Comparison of ENCODE assay signal across 26 cellular contexts in the genomic region with DNA sequence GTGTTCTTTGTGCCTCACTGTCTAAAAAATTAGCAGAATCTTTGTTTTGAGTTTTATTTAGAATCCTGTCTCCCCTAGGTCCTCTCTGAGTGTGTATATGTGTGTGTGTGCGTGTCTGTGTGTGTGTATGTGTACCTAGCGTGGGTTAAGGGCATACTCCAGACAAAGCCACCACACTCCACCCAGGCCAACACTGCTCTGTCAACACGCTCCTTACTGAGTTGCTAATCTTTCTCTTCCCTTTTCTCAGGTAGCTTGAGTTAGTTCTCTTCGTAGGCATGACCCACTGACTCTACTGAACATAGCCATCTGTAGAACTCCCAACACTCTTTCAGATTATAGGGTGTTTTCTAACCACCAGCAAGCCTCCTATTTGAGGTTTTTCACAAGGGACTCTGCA.
DNase-seq lines count a peak whose midpoint lies in the region; ATAC-seq, FAIRE-seq and TF ChIP-seq lines count a peak whose summit lies in the region.
"Had no signal": no experiment of that assay in that cellular context is flagged by ENCODE, and none has a peak within 500 bp of the region (broad histone marks: within the 10 kb centered on the region; RNA-seq: fewer than 3 reads in every experiment).

No MANE protein-coding gene starts in this region.

- FAIRE-seq in GM12892 (lab: Jason Lieb, UNC), result peak; percentile 51
- FAIRE-seq: A549, GM12878, GM19239 had no signal

- H3K4me3 Mint-ChIP-seq in nephron progenitor cell, result no peak overlapping the region
- no peak overlapping the region for H3K4me3 Mint-ChIP-seq in stimulated activated memory B cell treated with anti-CD40 and anti-IgM and Interleukin-4, amounts not matched to agents 10 μg/mL and 1 μg/mL and 100 μg/mL, for 72 hours
- H3K4me3 Mint-ChIP-seq in CD4-positive, alpha-beta T cell, result no peak overlapping the region
- H3K4me3 Mint-ChIP-seq: B cell; CD4-positive, alpha-beta memory T cell; CD8-positive, alpha-beta memory T cell had no signal

- no peak for TF ChIP-seq POLR2A in GM12892 (IDR thresholded peaks at IDR 0.05; ENCODE audit: low read depth, low read length)

- H3K27me3 Mint-ChIP-seq in nephron progenitor cell (ENCODE audit: low read depth, poor library complexity), result peaks cover 4% of the 10 kb centered on the region
- H3K27me3 Mint-ChIP-seq in stimulated activated memory B cell treated with anti-CD40 and anti-IgM and Interleukin-4, amounts not matched to agents 10 μg/mL and 1 μg/mL and 100 μg/mL, for 72 hours, result no peaks in the 10 kb centered on the region
- no peaks in the 10 kb centered on the region for H3K27me3 Mint-ChIP-seq in CD4-positive, alpha-beta T cell
- H3K27me3 Mint-ChIP-seq: B cell; CD4-positive, alpha-beta memory T cell; CD8-positive, alpha-beta memory T cell had no signal

- CTCF ChIA-PET in CD4-positive, alpha-beta T cell (lab: Charles Lee), result no interaction called here

- no peaks in the 10 kb centered on the region for H3K4me1 Mint-ChIP-seq in nephron progenitor cell
- no peaks in the 10 kb centered on the region for H3K4me1 Mint-ChIP-seq in stimulated activated memory B cell treated with anti-CD40 and anti-IgM and Interleukin-4, amounts not matched to agents 10 μg/mL and 1 μg/mL and 100 μg/mL, for 72 hours
- no peaks in the 10 kb centered on the region for H3K4me1 Mint-ChIP-seq in CD4-positive, alpha-beta T cell (ENCODE audit: low read depth)
- H3K4me1 Mint-ChIP-seq: B cell; CD4-positive, alpha-beta memory T cell; CD8-positive, alpha-beta memory T cell had no signal

- no peak for DNase-seq in GM12892 (ENCODE audit: insufficient read length)
- no peak for DNase-seq in left lung
- DNase-seq in nephron progenitor cell, result no peak
- no peak for DNase-seq in CD4-positive, alpha-beta T cell
- DNase-seq in OCI-M2 (lab: John Stamatoyannopoulos, UW; ENCODE audit: unreplicated experiment), result no peak
- no peak for DNase-seq in HT-29 (ENCODE audit: low spot score)
- DNase-seq: AML-193; CD4-positive, alpha-beta memory T cell; CD8-positive, alpha-beta memory T cell; COR-L47; DMS 273 treated with DMSO at 0.1 percent for 48 hours; DMS153; DMS53; DMS79; DND-41; EL; GDM1 had no signal

- no peaks in the 10 kb centered on the region for H3K9me3 ChIP-seq in left lung
- no peaks in the 10 kb centered on the region for H3K9me3 ChIP-seq in CD4-positive, alpha-beta T cell (ENCODE audit: control insufficient read depth, low read length)
- H3K9me3 ChIP-seq: A549; BLaER1 treated with 17β-estradiol and CSF1 and Interleukin-3, amounts not matched to agents 10 nM and 100 nM had no signal

- H3K4me3 ChIP-seq in left lung, result no peak overlapping the region
- H3K4me3 ChIP-seq: A549; BLaER1 treated with 17β-estradiol and CSF1 and Interleukin-3, amounts not matched to agents 10 nM and 100 nM; GM12878 had no signal

- peak; percentile 88 for ATAC-seq in left lung
- ATAC-seq in stimulated activated memory B cell treated with anti-CD40 and anti-IgM and Interleukin-4, amounts not matched to agents 10 μg/mL and 1 μg/mL and 100 μg/mL, for 72 hours, result peak; percentile 43
- no peak for ATAC-seq in CD4-positive, alpha-beta T cell (ENCODE audit: poor library complexity)
- no peak for ATAC-seq in GM21737 (IDR thresholded peaks at IDR 0.05; ENCODE audit: unreplicated experiment)
- ATAC-seq: A549, GM12878 had no signal

- no peaks in the 10 kb centered on the region for H3K9me3 Mint-ChIP-seq in nephron progenitor cell
- peaks cover 4% of the 10 kb centered on the region for H3K9me3 Mint-ChIP-seq in stimulated activated memory B cell treated with anti-CD40 and anti-IgM and Interleukin-4, amounts not matched to agents 10 μg/mL and 1 μg/mL and 100 μg/mL, for 72 hours
- peaks cover 9% of the 10 kb centered on the region for H3K9me3 Mint-ChIP-seq in CD4-positive, alpha-beta T cell

- no peak overlapping the region for H3K27ac ChIP-seq in left lung
- no peak overlapping the region for H3K27ac ChIP-seq in CD4-positive, alpha-beta T cell (ENCODE audit: low read depth, low read length)
- H3K27ac ChIP-seq: 22Rv1; A549; BLaER1 treated with 17β-estradiol and CSF1 and Interleukin-3, amounts not matched to agents 10 nM and 100 nM; C4-2B had no signal

- no peaks in the 10 kb centered on the region for H3K27me3 ChIP-seq in left lung
- no peaks in the 10 kb centered on the region for H3K27me3 ChIP-seq in CD4-positive, alpha-beta T cell (ENCODE audit: control insufficient read depth, insufficient read depth, low read length)
- H3K27me3 ChIP-seq: BLaER1 treated with 17β-estradiol and CSF1 and Interleukin-3, amounts not matched to agents 10 nM and 100 nM had no signal

- H3K4me1 ChIP-seq in left lung, result no peaks in the 10 kb centered on the region
- H3K4me1 ChIP-seq: A549; BLaER1 treated with 17β-estradiol and CSF1 and Interleukin-3, amounts not matched to agents 10 nM and 100 nM had no signal

- TF ChIP-seq CTCF in left lung (IDR thresholded peaks at IDR 0.05) (no peak), nephron progenitor cell (IDR thresholded peaks at IDR 0.05) (no peak)
- TF ChIP-seq CTCF in CD4-positive, alpha-beta T cell (IDR thresholded peaks at IDR 0.05), result no peak

- no peaks in the 10 kb centered on the region for H3K36me3 Mint-ChIP-seq in nephron progenitor cell (ENCODE audit: low read depth)
- H3K36me3 Mint-ChIP-seq in stimulated activated memory B cell treated with anti-CD40 and anti-IgM and Interleukin-4, amounts not matched to agents 10 μg/mL and 1 μg/mL and 100 μg/mL, for 72 hours, result no peaks in the 10 kb centered on the region
- no peaks in the 10 kb centered on the region for H3K36me3 Mint-ChIP-seq in CD4-positive, alpha-beta T cell (ENCODE audit: low read depth)
- H3K36me3 Mint-ChIP-seq: CD4-positive, alpha-beta memory T cell had no signal

- POLR2A ChIA-PET in CD4-positive, alpha-beta T cell (lab: Charles Lee), result no interaction called here

- peak overlapping the region; percentile 28 for H3K27ac Mint-ChIP-seq in nephron progenitor cell
- H3K27ac Mint-ChIP-seq in stimulated activated memory B cell treated with anti-CD40 and anti-IgM and Interleukin-4, amounts not matched to agents 10 μg/mL and 1 μg/mL and 100 μg/mL, for 72 hours, result no peak overlapping the region
- H3K27ac Mint-ChIP-seq in CD4-positive, alpha-beta T cell, result no peak overlapping the region
- H3K27ac Mint-ChIP-seq: B cell; CD4-positive, alpha-beta memory T cell; CD8-positive, alpha-beta memory T cell had no signal

- intact Hi-C loops in left lung (cut with DNase I), result no loop called here
- intact Hi-C loops in CD4-positive, alpha-beta T cell (cut with DNase I, micrococcal nuclease), result no loop called here

- no peaks in the 10 kb centered on the region for H3K36me3 ChIP-seq in left lung
- H3K36me3 ChIP-seq: BLaER1 treated with 17β-estradiol and CSF1 and Interleukin-3, amounts not matched to agents 10 nM and 100 nM had no signal

Comparison
In these comparisons a context has a peak if more than half of its experiments do, and no peak if none do; other contexts are left out.
1. ATAC-seq: peak in left lung (single experiment) and stimulated activated memory B cell treated with anti-CD40 and anti-IgM and Interleukin-4, amounts not matched to agents 10 μg/mL and 1 μg/mL and 100 μg/mL, for 72 hours (single experiment); none in CD4-positive, alpha-beta T cell (single experiment) and GM21737 (single experiment).